ENCODE assay signal across 22 cellular contexts in genomic region chr20:57566399-57566798, GRCh38. TPM values are rescaled to one million over a fixed set of nuclear protein-coding genes. Genes with fewer than 3 reads are reported as not detected.
A peak's percentile ranks its signal among the peaks of the same experiment; 100 is the strongest.
DNase-seq lines count a peak whose midpoint lies in the region; FAIRE-seq and TF ChIP-seq lines count a peak whose summit lies in the region.
"Had no signal": no experiment of that assay in that cellular context is flagged by ENCODE, and none has a peak within 500 bp of the region (broad histone marks: within the 10 kb centered on the region; RNA-seq: fewer than 3 reads in every experiment).

No MANE protein-coding gene starts in this region.

- peaks cover 6% of the 10 kb centered on the region for H3K4me1 Mint-ChIP-seq in chondrocyte (ENCODE audit: low read depth)
- H3K4me1 Mint-ChIP-seq: GM23338, H9 had no signal

- DNase-seq in H7 (peak; percentile 14), kidney (no peak), transverse colon (no peak), chondrocyte (ENCODE audit: low spot score) (no peak), OCI-M2 (lab: John Stamatoyannopoulos, UW; ENCODE audit: unreplicated experiment) (no peak)
- DNase-seq in activated naive CD4-positive, alpha-beta T cell treated with anti-CD3 and anti-CD28 coated beads, Interleukin-2, amount 50 U/mL, for 16 hours = no peak
- DNase-seq: AML-193; Caco-2; CD4-positive, alpha-beta T cell; H9; IMR-90 had no signal

- H3K27ac Mint-ChIP-seq in chondrocyte (ENCODE audit: unreplicated experiment) = no peak overlapping the region
- H3K27ac Mint-ChIP-seq: CD4-positive, alpha-beta T cell; GM23338; H9 had no signal

- no peak overlapping the region for H3K4me3 Mint-ChIP-seq in chondrocyte (ENCODE audit: unreplicated experiment)
- H3K4me3 Mint-ChIP-seq: CD4-positive, alpha-beta T cell; GM23338; H9 had no signal

- TF ChIP-seq POLR2A in transverse colon (IDR thresholded peaks at IDR 0.05) = no peak

- H3K9me3 ChIP-seq in kidney (ENCODE audit: control insufficient read depth in 1 of 2, low read length in 2 of 2) = no peaks in the 10 kb centered on the region
- H3K9me3 ChIP-seq in mucosa of rectum (ENCODE audit: control insufficient read depth in 2 of 2, low read length in 2 of 2) = no peaks in the 10 kb centered on the region
- H3K9me3 ChIP-seq in transverse colon = no peaks in the 10 kb centered on the region
- H3K9me3 ChIP-seq: A549, Caco-2 had no signal

- in situ Hi-C loops in transverse colon (cut with MboI; ENCODE audit: low pct_ligation_motif_present in 1 of 4, low pct_unique_long_range_greater_than_20kb in 1 of 4, low sequenced_read_pairs in 3 of 4) = no loop called here

- H3K4me1 ChIP-seq in kidney (ENCODE audit: control insufficient read depth in 1 of 2, insufficient read depth in 1 of 2, low read depth in 1 of 2, low read length in 2 of 2) (peaks cover 3 to 8% of the 10 kb centered on the region in 2 donors), mucosa of rectum (ENCODE audit: control insufficient read depth in 2 of 2, insufficient read depth in 2 of 2, low read length in 2 of 2) (peaks cover 39 to 84% of the 10 kb centered on the region in 2 donors), transverse colon (peaks cover 0 to 47% (median 32%) of the 10 kb centered on the region in 4 donors)
- H3K4me1 ChIP-seq: A549, Caco-2 had no signal

- H3K27me3 Mint-ChIP-seq in chondrocyte (ENCODE audit: low read depth) = peaks cover 35% of the 10 kb centered on the region

- H3K27me3 ChIP-seq in H7 (ENCODE audit: control insufficient read depth, insufficient read depth, low read length) (no peaks in the 10 kb centered on the region), mucosa of rectum (ENCODE audit: control insufficient read depth in 2 of 2, insufficient read depth in 2 of 2, low read length in 2 of 2) (no peaks in the 10 kb centered on the region), transverse colon (no peaks in the 10 kb centered on the region)

- H3K9ac ChIP-seq in kidney (ENCODE audit: low read length in 2 of 2) (peak overlapping the region in 1 of 2 donors; percentile 44), mucosa of rectum (ENCODE audit: low read depth in 1 of 2, low read length in 2 of 2) (no peak overlapping the region)

- H3K9me3 Mint-ChIP-seq in chondrocyte (ENCODE audit: low read depth) = no peaks in the 10 kb centered on the region
- H3K9me3 Mint-ChIP-seq: CD4-positive, alpha-beta T cell; H9 had no signal

- H3K4me3 ChIP-seq in H7 (ENCODE audit: insufficient read depth, low read depth, low read length) (no peak overlapping the region), kidney (ENCODE audit: low read length in 2 of 2) (peak overlapping the region; percentile 76 to 78), mucosa of rectum (ENCODE audit: low read length in 2 of 2) (peak overlapping the region in 1 of 2 donors; percentile 17), transverse colon (no peak overlapping the region)
- H3K4me3 ChIP-seq: A549, GM23338, K562 had no signal

- H3K36me3 Mint-ChIP-seq in chondrocyte (ENCODE audit: low read depth) = no peaks in the 10 kb centered on the region

- TF ChIP-seq CTCF in kidney (IDR thresholded peaks at IDR 0.05; ENCODE audit: borderline replicate concordance, extremely low read depth, insufficient read depth) (no peak), transverse colon (IDR thresholded peaks at IDR 0.05) (no peak), chondrocyte (IDR thresholded peaks at IDR 0.05) (no peak)

- intact Hi-C loops in kidney (cut with DNase I) = no loop called here
- intact Hi-C loops in transverse colon (cut with DNase I; ENCODE audit: low total_unique reads) = no loop called here

- no peak for FAIRE-seq in kidney (lab: Jason Lieb, UNC)
- FAIRE-seq: A549, D721Med, G401.6, GM12891, K562 had no signal

- H3K27ac ChIP-seq in kidney (ENCODE audit: low read depth in 2 of 2, low read length in 2 of 2) = peak overlapping the region; percentile 65 to 71
- peak overlapping the region; percentile 68 to 75 for H3K27ac ChIP-seq in mucosa of rectum (ENCODE audit: low read depth in 2 of 2, low read length in 2 of 2)
- peak overlapping the region; percentile 39 to 69 (median 54) for H3K27ac ChIP-seq in transverse colon
- H3K27ac ChIP-seq: 22Rv1, A549, C4-2B had no signal

- no peak for TF ChIP-seq EP300 in transverse colon (IDR thresholded peaks at IDR 0.05; ENCODE audit: low read depth)

- H3K36me3 ChIP-seq in H7 (replicated peaks; ENCODE audit: control insufficient read depth, insufficient read depth, low read length) (no peaks in the 10 kb centered on the region), kidney (ENCODE audit: control insufficient read depth in 1 of 2, insufficient read depth in 2 of 2, low read length in 2 of 2) (peaks cover 31 to 48% of the 10 kb centered on the region in 2 donors), mucosa of rectum (ENCODE audit: control insufficient read depth in 2 of 2, insufficient read depth in 2 of 2, low read length in 2 of 2) (peaks cover 36 to 43% of the 10 kb centered on the region in 2 donors), transverse colon (peaks cover 0 to 11% (median 2%) of the 10 kb centered on the region in 4 donors)

- WGBS in transverse colon (ENCODE audit: low coverage in 1 of 2), 2 donors = 13 to 56% methylated on average over 1 of the region's 1 CpG

RNA-seq across cellular contexts. Expression of gene PCK1, which starts 5.5 kb away (rescaled TPM):
- total RNA-seq in H7 (2014; rRNA removed; shearing (Covaris generic)) = not detected in 2 replicates
- total RNA-seq in kidney (29.7 TPM), transverse colon (100 to 1,000 TPM; 395 to 794 (median 739) TPM), chondrocyte (not detected in 3 replicates)
- polyA plus RNA-seq in kidney (ENCODE audit: insufficient read depth, low read depth, low replicate concordance) = 551 TPM
- total RNA-seq: Caco-2; CD4-positive, alpha-beta T cell; GM23338; H9; HT1080; IMR-90 had no signal
- polyA plus RNA-seq: BJ, GM23338, IMR-90 had no signal

RNA-seq across cellular contexts. Expression of gene CTCFL, which starts 41.5 kb away (rescaled TPM):
- total RNA-seq in H7 (2014; rRNA removed; shearing (Covaris generic)) = 8.2 and 14.2 TPM in 2 replicates
- total RNA-seq in kidney = not detected
- not detected for polyA plus RNA-seq in kidney (ENCODE audit: insufficient read depth, low read depth, low replicate concordance)
- under 1 TPM in 1 of 4 donors, not detected in 3; 0.14 TPM for total RNA-seq in transverse colon
- not detected in 3 replicates for total RNA-seq in chondrocyte
- total RNA-seq: Caco-2; CD4-positive, alpha-beta T cell; HT1080; IMR-90 had no signal
- polyA plus RNA-seq: BJ, IMR-90 had no signal

RNA-seq across cellular contexts. Expression of gene ZBP1, which starts 53.8 kb away (rescaled TPM):
- total RNA-seq in H7 (2014; rRNA removed; shearing (Covaris generic)) = not detected in 2 replicates
- 3.7 TPM for total RNA-seq in kidney
- polyA plus RNA-seq in kidney (ENCODE audit: insufficient read depth, low read depth, low replicate concordance) = not detected
- 1 to 10 TPM in 2 of 4 donors, not detected in 2; 1.6 to 4.4 TPM for total RNA-seq in transverse colon
- not detected in 3 replicates for total RNA-seq in chondrocyte
- total RNA-seq: Caco-2, GM23338, H9, HT1080, IMR-90, K562 had no signal
- polyA plus RNA-seq: BJ, GM23338, IMR-90, K562 had no signal

Comparison
In these comparisons a context has a peak if more than half of its experiments do, and no peak if none do; other contexts are left out.
1. H3K4me3 ChIP-seq: peak in kidney (2 of 2); none in H7 (single experiment) and transverse colon (0 of 4).
2. RNA of gene PCK1, which starts 5.5 kb away (total RNA-seq): 395 to 794 TPM in transverse colon and 29.7 TPM in kidney (single experiment); not detected in H7 and not detected in chondrocyte; every median in the first group is over 10 times any median in the second.
3. Peak in every context shown above with its lines, with median percentiles within 50 percentile points of each other: H3K27ac ChIP-seq.